ENCODE assay signal across 34 cellular contexts in the genomic region with DNA sequence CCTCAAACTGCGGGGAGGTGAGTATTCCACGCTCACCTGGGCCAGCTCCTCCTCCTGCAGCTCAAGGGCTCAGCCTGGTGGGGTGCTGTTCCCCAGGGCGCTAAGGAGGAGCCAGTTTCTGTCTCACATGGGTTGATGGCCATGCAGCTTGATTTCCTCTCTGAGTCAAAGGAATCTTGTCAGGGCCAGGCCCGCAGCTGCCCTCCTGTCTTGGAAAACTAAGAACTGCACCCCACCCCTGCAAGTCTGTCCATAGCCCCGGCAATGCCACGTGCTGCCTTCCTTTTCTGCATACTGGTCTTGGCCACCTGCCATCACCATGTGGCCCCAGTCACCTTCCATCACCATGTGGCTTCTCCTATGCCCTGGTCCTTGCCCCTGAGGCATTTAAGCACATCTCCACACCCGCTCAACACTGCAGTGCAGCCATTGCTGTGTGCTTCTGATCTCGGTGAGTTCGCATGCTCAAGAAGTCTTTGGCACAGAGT. TPM values are rescaled to one million over a fixed set of nuclear protein-coding genes. Genes with fewer than 3 reads are reported as not detected.
DNase-seq lines count a peak whose midpoint lies in the region; ATAC-seq, FAIRE-seq and TF ChIP-seq lines count a peak whose summit lies in the region.
"Had no signal": no experiment of that assay in that cellular context is flagged by ENCODE, and none has a peak within 500 bp of the region (broad histone marks: within the 10 kb centered on the region; RNA-seq: fewer than 3 reads in every experiment).

No MANE protein-coding gene starts in this region.

- no peaks in the 10 kb centered on the region for H4K20me1 ChIP-seq in HCT116 (ENCODE audit: insufficient read depth)
- no peaks in the 10 kb centered on the region for H4K20me1 ChIP-seq in K562 (replicated peaks; ENCODE audit: control insufficient read depth, insufficient read depth, low read length)
- no peaks in the 10 kb centered on the region for H4K20me1 ChIP-seq in keratinocyte (ENCODE audit: control insufficient read depth, extremely low read depth, insufficient read depth, low read length)

- H3K27ac Mint-ChIP-seq in activated naive CD8-positive, alpha-beta T cell treated with anti-CD3 and anti-CD28 coated beads, Interleukin-2, amount 50 U/mL, for 24 hours = no peak overlapping the region
- H3K27ac Mint-ChIP-seq: activated naive CD8-positive, alpha-beta T cell treated with anti-CD3 and anti-CD28 coated beads, Interleukin-2, amount 10 ng/mL, durations not matched to agents 7 days and 5 days; naive thymus-derived CD8-positive, alpha-beta T cell; stimulated activated naive B cell treated with anti-CD40 and anti-IgM and Interleukin-4, amounts not matched to agents 10 μg/mL and 1 μg/mL and 100 μg/mL, for 72 hours; T-cell; type B pancreatic cell had no signal

- CTCF ChIA-PET in HCT116 (lab: Charles Lee) (no interaction called here), K562 (lab: Yijun Ruan, JAX; ENCODE audit: low intra/inter-chr PET ratio) (no interaction called here)

- H3K27me3 ChIP-seq in HCT116 (ENCODE audit: insufficient read depth, low read length) (no peaks in the 10 kb centered on the region), K562 (ENCODE audit: control insufficient read depth in 2 of 2, insufficient read depth in 2 of 2, low read length in 2 of 2) (peaks cover 62 to 66% of the 10 kb centered on the region in 2 experiments), keratinocyte (ENCODE audit: control insufficient read depth, extremely low read depth, insufficient read depth, low read length) (no peaks in the 10 kb centered on the region)
- H3K27me3 ChIP-seq: ascending aorta, BE2C, SJCRH30 had no signal

- H3K36me3 ChIP-seq in HCT116 (ENCODE audit: control insufficient read depth in 1 of 2, insufficient read depth in 2 of 2, low read length in 2 of 2) (no peaks in the 10 kb centered on the region), K562 (ENCODE audit: control insufficient read depth, insufficient read depth, low read length) (no peaks in the 10 kb centered on the region), keratinocyte (ENCODE audit: control insufficient read depth in 2 of 2, extremely low read depth in 1 of 2, insufficient read depth in 2 of 2, low read length in 2 of 2) (no peaks in the 10 kb centered on the region)
- H3K36me3 ChIP-seq: ascending aorta, BE2C, SJCRH30 had no signal

- BruUV-seq in HCT116 (replicated peaks; lab: Mats Ljungman, UMichigan) (no TSS peak), K562 (replicated peaks; lab: Mats Ljungman, UMichigan) (no TSS peak)

- H3K9ac ChIP-seq in HCT116 (ENCODE audit: low read length) (no peak overlapping the region), K562 (ENCODE audit: insufficient read depth in 1 of 2, low read depth in 2 of 2, low read length in 2 of 2) (peak overlapping the region in 1 of 2 experiments; percentile 5; a peak in 1 of 4 replicates), keratinocyte (ENCODE audit: control insufficient read depth, extremely low read depth, insufficient read depth, low read length) (no peak overlapping the region)
- H3K9ac ChIP-seq: GM23248 had no signal

- TF ChIP-seq CTCF in GM12872 (IDR thresholded peaks at IDR 0.05; ENCODE audit: insufficient read depth, low read depth, low read length) (0 out of 3 replicates have a peak, but pooled peaks have one; percentile 12), HCT116 (IDR thresholded peaks at IDR 0.05 in 2 of 3, conservative IDR thresholded peaks at IDR 0.05 in 1 of 3; ENCODE audit: borderline replicate concordance in 1 of 3, insufficient read depth in 1 of 3, low read depth in 2 of 3, low read length in 2 of 3) (peak in 2 of 3 experiments; percentile 20 to 26; a peak in 1 of 6 replicates), K562 (IDR thresholded peaks at IDR 0.05 in 2 of 3, conservative IDR thresholded peaks at IDR 0.05 in 1 of 3; ENCODE audit: insufficient read depth in 2 of 3, low read depth in 1 of 3, low read length in 3 of 3) (peak; percentile 71 to 84 (median 78)), keratinocyte (optimal IDR thresholded peaks at IDR 0.05 in 1 of 3, IDR thresholded peaks at IDR 0.05 in 1 of 3, conservative IDR thresholded peaks at IDR 0.05 in 1 of 3; ENCODE audit: extremely low read depth in 1 of 3, insufficient read depth in 2 of 3, low read length in 3 of 3) (peak; percentile 45 to 63 (median 51))

- RAD21 ChIA-PET in HCT116 (lab: Charles Lee; ENCODE audit: low non-redundant PET in 1 of 2, low total read pairs in 2 of 2, uncharacterized antibody in 2 of 2, unreplicated experiment in 2 of 2) = no interaction called here

- H3K9me2 ChIP-seq in HCT116 (ENCODE audit: insufficient read depth) = no peaks in the 10 kb centered on the region

- TF ChIP-seq POLR2A in HCT116 (IDR thresholded peaks at IDR 0.05; ENCODE audit: borderline replicate concordance, extremely low read depth, insufficient read depth, insufficient read length) (no peak), K562 (conservative IDR thresholded peaks at IDR 0.05) (no peak)

- H3K27ac ChIP-seq in HCT116 (ENCODE audit: low read depth, low read length) = no peak overlapping the region
- no peak overlapping the region for H3K27ac ChIP-seq in K562 (ENCODE audit: extremely low read depth, low read depth, low read length)
- no peak overlapping the region for H3K27ac ChIP-seq in keratinocyte (ENCODE audit: control insufficient read depth, insufficient read depth, low read length)
- H3K27ac ChIP-seq: ascending aorta, coronary artery, GM23248, HL-60, psoas muscle, SJCRH30 had no signal

- FAIRE-seq in K562 (lab: Jason Lieb, UNC) (no peak), keratinocyte (lab: Jason Lieb, UNC) (no peak)

- H3K79me2 ChIP-seq in HCT116 (ENCODE audit: insufficient read depth, low read length) = no peaks in the 10 kb centered on the region
- H3K79me2 ChIP-seq in K562 (ENCODE audit: control insufficient read depth, insufficient read depth, low read length) = no peaks in the 10 kb centered on the region
- H3K79me2 ChIP-seq in keratinocyte (ENCODE audit: control insufficient read depth, insufficient read depth, low read length) = no peaks in the 10 kb centered on the region

- no peaks in the 10 kb centered on the region for H3K9me1 ChIP-seq in K562 (ENCODE audit: control insufficient read depth, insufficient read depth, low read length)
- no peaks in the 10 kb centered on the region for H3K9me1 ChIP-seq in keratinocyte (ENCODE audit: control insufficient read depth, extremely low read depth, insufficient read depth, low read length)

- H3K4me1 ChIP-seq in HCT116 (ENCODE audit: control insufficient read depth in 1 of 2, insufficient read depth in 2 of 2, low read length in 2 of 2) = peaks cover 10 to 12% of the 10 kb centered on the region in 2 experiments
- no peaks in the 10 kb centered on the region; a peak in 1 of 5 replicates for H3K4me1 ChIP-seq in K562 (replicated peaks in 1 of 2; ENCODE audit: control insufficient read depth in 2 of 2, insufficient read depth in 2 of 2, low read length in 2 of 2)
- H3K4me1 ChIP-seq in keratinocyte (ENCODE audit: control insufficient read depth, extremely low read depth, insufficient read depth, low read length) = peaks cover 8% of the 10 kb centered on the region
- H3K4me1 ChIP-seq: ascending aorta, psoas muscle, SJCRH30 had no signal

- H3K9me3 ChIP-seq in HCT116 (ENCODE audit: control insufficient read depth in 1 of 2, insufficient read depth in 1 of 2, low read depth in 1 of 2, low read length in 2 of 2) (no peaks in the 10 kb centered on the region), K562 (replicated peaks; ENCODE audit: control insufficient read depth, insufficient read depth, low read depth, low read length) (no peaks in the 10 kb centered on the region), keratinocyte (ENCODE audit: control insufficient read depth, low read depth, low read length) (no peaks in the 10 kb centered on the region)
- H3K9me3 ChIP-seq: ascending aorta, BE2C, psoas muscle had no signal

- no peak for TF ChIP-seq RAD21 in HCT116 (IDR thresholded peaks at IDR 0.05; ENCODE audit: low read depth)
- peak in 1 of 2 experiments; percentile 62; a peak in 2 of 4 replicates for TF ChIP-seq RAD21 in K562 (CRISPR knock-in tag; conservative IDR thresholded peaks at IDR 0.05 in 1 of 2, IDR thresholded peaks at IDR 0.05 in 1 of 2)

- H3K4me1 Mint-ChIP-seq in activated naive CD8-positive, alpha-beta T cell treated with anti-CD3 and anti-CD28 coated beads, Interleukin-2, amount 50 U/mL, for 24 hours = no peaks in the 10 kb centered on the region
- H3K4me1 Mint-ChIP-seq: activated naive CD8-positive, alpha-beta T cell treated with anti-CD3 and anti-CD28 coated beads, Interleukin-2, amount 10 ng/mL, durations not matched to agents 7 days and 5 days; stimulated activated naive B cell treated with anti-CD40 and anti-IgM and Interleukin-4, amounts not matched to agents 10 μg/mL and 1 μg/mL and 100 μg/mL, for 72 hours; T-cell had no signal

- no peak overlapping the region for H3K4me3 ChIP-seq in HCT116 (replicated peaks in 1 of 2; ENCODE audit: low read depth in 1 of 2, low read length in 2 of 2)
- no peak overlapping the region for H3K4me3 ChIP-seq in K562
- H3K4me3 ChIP-seq in keratinocyte (ENCODE audit: control insufficient read depth in 2 of 3, extremely low read depth in 1 of 3, insufficient read depth in 2 of 3, low read depth in 1 of 3, low read length in 3 of 3) = no peak overlapping the region
- H3K4me3 ChIP-seq: ascending aorta, coronary artery, GM23248, psoas muscle, SJCRH30 had no signal

- peaks cover 1% of the 10 kb centered on the region for H3K27me3 Mint-ChIP-seq in activated naive CD8-positive, alpha-beta T cell treated with anti-CD3 and anti-CD28 coated beads, Interleukin-2, amount 50 U/mL, for 24 hours
- H3K27me3 Mint-ChIP-seq: type B pancreatic cell had no signal

- POLR2A ChIA-PET in HCT116 (lab: Charles Lee) (no interaction called here), K562 (lab: Yijun Ruan, JAX) (interaction anchor here (0.6 to 4.3 kb wide), 9 partner anchors 7 to 415 kb away, joined by 3 to 39 read pairs (median 3); partner anchors contain the start of gene ESS2)

- no peaks in the 10 kb centered on the region for H3K9me3 Mint-ChIP-seq in activated naive CD8-positive, alpha-beta T cell treated with anti-CD3 and anti-CD28 coated beads, Interleukin-2, amount 50 U/mL, for 24 hours
- H3K9me3 Mint-ChIP-seq: naive thymus-derived CD8-positive, alpha-beta T cell; type B pancreatic cell had no signal

- DNase-seq in HCT116 (ENCODE audit: low read depth, low spot score) (no peak), K562 (ENCODE audit: extremely low read depth in 1 of 4, low spot score in 3 of 4) (peak; percentile 52 to 78 (median 58)), keratinocyte (ENCODE audit: low read depth, low spot score) (no peak)
- DNase-seq in activated naive CD8-positive, alpha-beta T cell treated with anti-CD3 and anti-CD28 coated beads, Interleukin-2, amount 50 U/mL, for 24 hours = no peak
- DNase-seq: activated CD4-positive, alpha-beta T cell treated with anti-CD3 and anti-CD28 coated beads, Interleukin-2, amount 50 U/mL, for 4 hours; activated CD4-positive, CD25-positive, alpha-beta regulatory T cell; activated gamma-delta T cell treated with Interleukin-2 at 50 U/mL for 16 hours; activated naive CD8-positive, alpha-beta T cell treated with anti-CD3 and anti-CD28 coated beads, Interleukin-2, amount 10 ng/mL, durations not matched to agents 7 days and 5 days; activated T-cell treated with anti-CD3 and anti-CD28 coated beads, Interleukin-2, amount 50 U/mL, for 48 hours; BE2C; caudate nucleus; effector CD8-positive, alpha-beta T cell; GDM1; glutamatergic neuron; GM23248; naive thymus-derived CD8-positive, alpha-beta T cell; NCI-H1417 treated with DMSO at 0.1 percent for 48 hours; NCI-H2029 treated with DMSO at 0.1 percent for 48 hours; NCI-H2227 treated with DMSO at 0.1 percent for 48 hours; NCI-H526 treated with DMSO at 0.1 percent for 48 hours; occipital lobe; psoas muscle; SJCRH30; stimulated activated naive B cell treated with anti-CD40 and anti-IgM and Interleukin-4, amounts not matched to agents 10 μg/mL and 1 μg/mL and 100 μg/mL, for 72 hours; T-cell had no signal

- H3K4me2 ChIP-seq in HCT116 (ENCODE audit: low read length) = no peak overlapping the region
- no peak overlapping the region for H3K4me2 ChIP-seq in K562 (ENCODE audit: insufficient read depth, low read length)
- H3K4me2 ChIP-seq in keratinocyte (ENCODE audit: control insufficient read depth, extremely low read depth, insufficient read depth, low read depth, low read length) = no peak overlapping the region

- no peak overlapping the region for H3K4me3 Mint-ChIP-seq in activated naive CD8-positive, alpha-beta T cell treated with anti-CD3 and anti-CD28 coated beads, Interleukin-2, amount 50 U/mL, for 24 hours
- H3K4me3 Mint-ChIP-seq: activated naive CD8-positive, alpha-beta T cell treated with anti-CD3 and anti-CD28 coated beads, Interleukin-2, amount 10 ng/mL, durations not matched to agents 7 days and 5 days; naive thymus-derived CD8-positive, alpha-beta T cell; stimulated activated naive B cell treated with anti-CD40 and anti-IgM and Interleukin-4, amounts not matched to agents 10 μg/mL and 1 μg/mL and 100 μg/mL, for 72 hours; T-cell; type B pancreatic cell had no signal

- ATAC-seq in HCT116 = peak; percentile 65
- ATAC-seq in K562 = peak; percentile 88
- ATAC-seq in activated naive CD8-positive, alpha-beta T cell treated with anti-CD3 and anti-CD28 coated beads, Interleukin-2, amount 50 U/mL, for 24 hours = no peak
- no peak for ATAC-seq in GM19467 (IDR thresholded peaks at IDR 0.05; ENCODE audit: unreplicated experiment)
- ATAC-seq in HG02623 (IDR thresholded peaks at IDR 0.05; ENCODE audit: unreplicated experiment) = no peak
- no peak for ATAC-seq in HG02885 (IDR thresholded peaks at IDR 0.05; ENCODE audit: poor library complexity, unreplicated experiment)
- ATAC-seq: naive thymus-derived CD8-positive, alpha-beta T cell; Panc1; psoas muscle; stimulated activated naive B cell treated with anti-CD40 and anti-IgM and Interleukin-4, amounts not matched to agents 10 μg/mL and 1 μg/mL and 100 μg/mL, for 72 hours; T-cell had no signal

- in situ Hi-C loops in K562 (cut with MboI) = loop anchor here (25.0 kb wide), 1 partner anchor 1578 kb away; no protein-coding TSS in a partner anchor

- intact Hi-C loops in HCT116 (cut with micrococcal nuclease) = no loop called here
- intact Hi-C loops in K562 (cut with micrococcal nuclease) = no loop called here

- dilution Hi-C loops in keratinocyte (cut with MboI; ENCODE audit: extremely low pct_ligation_motif_present, low sequenced_read_pairs) = no loop called here

- no peak for TF ChIP-seq EP300 in K562 (IDR thresholded peaks at IDR 0.05; ENCODE audit: low read length)

- WGBS in K562 (ENCODE audit: insufficient coverage, low coverage, missing lambda C conversion rate) = 5% methylated on average over 9 of the region's 9 CpGs

- no peaks in the 10 kb centered on the region for H3K36me3 Mint-ChIP-seq in activated naive CD8-positive, alpha-beta T cell treated with anti-CD3 and anti-CD28 coated beads, Interleukin-2, amount 50 U/mL, for 24 hours (ENCODE audit: low read depth)
- H3K36me3 Mint-ChIP-seq: activated naive CD8-positive, alpha-beta T cell treated with anti-CD3 and anti-CD28 coated beads, Interleukin-2, amount 10 ng/mL, durations not matched to agents 7 days and 5 days; naive thymus-derived CD8-positive, alpha-beta T cell; stimulated activated naive B cell treated with anti-CD40 and anti-IgM and Interleukin-4, amounts not matched to agents 10 μg/mL and 1 μg/mL and 100 μg/mL, for 72 hours; T-cell; type B pancreatic cell had no signal

- H2AFZ ChIP-seq in HCT116 (ENCODE audit: low read depth, low read length, poor library complexity, severe bottlenecking) = no peak overlapping the region
- H2AFZ ChIP-seq in K562 (ENCODE audit: low read depth, low read length) = peak overlapping the region; percentile 35
- no peak overlapping the region for H2AFZ ChIP-seq in keratinocyte (ENCODE audit: control insufficient read depth, low read length)
- H2AFZ ChIP-seq: GM23248 had no signal

RNA-seq across cellular contexts. Expression of gene CLDN5, which starts 35.2 kb away (rescaled TPM):
- total RNA-seq in HCT116 (2021; ENCODE audit: unreplicated experiment) = 0.32 TPM
- 0.08 and 0.09 TPM in 2 replicates for polyA plus RNA-seq in HCT116 (2012)
- total RNA-seq in K562 (2011; cell fraction: chromatin; rRNA removed; ENCODE audit: low replicate concordance) = not detected in 2 replicates
- total RNA-seq in K562 (2011; cell fraction: nucleolus; rRNA removed) = not detected in 2 replicates
- not detected in 2 replicates for total RNA-seq in K562 (2011; cell fraction: nucleoplasm; rRNA removed)
- total RNA-seq in K562 (2014; rRNA removed) = not detected in 2 replicates
- total RNA-seq in K562 (2014; rRNA removed; fragmentation: Illumina TruSeq; extraction: Trizol) = not detected in 2 replicates
- total RNA-seq in K562 (2015; rRNA removed; fragmentation: Illumina TruSeq; extraction: Trizol) = not detected in 2 replicates
- total RNA-seq in K562 (2021) = 0.16 and 0.20 TPM in 2 replicates
- polyA plus RNA-seq in K562 (2011; rRNA removed) = not detected in 2 replicates
- not detected in 2 replicates for polyA plus RNA-seq in K562 (2011; cell fraction: cytosol; rRNA removed)
- polyA plus RNA-seq in K562 (2011; cell fraction: nucleus; rRNA removed) = not detected in 2 replicates
- 0.08 and 0.18 TPM in 2 replicates for polyA plus RNA-seq in K562 (2012)
- polyA plus RNA-seq in K562 (2014; fragmentation: Illumina TruSeq; extraction: Trizol) = not detected in 2 replicates
- polyA plus RNA-seq in K562 (2014; fragmentation: Nextera tagmentation; extraction: Ambion mirVana) = not detected
- not detected in 2 replicates for polyA plus RNA-seq in K562 (2014; rRNA removed)
- not detected in 2 replicates for polyA minus RNA-seq in K562 (2011; rRNA and poly(A)+ RNA removed)
- polyA minus RNA-seq in K562 (2011; cell fraction: cytosol; rRNA and poly(A)+ RNA removed) = not detected in 2 replicates
- not detected in 2 replicates for polyA minus RNA-seq in K562 (2011; cell fraction: nucleus; rRNA and poly(A)+ RNA removed)
- not detected in 3 replicates for polyA plus RNA-seq in keratinocyte
- not detected for polyA plus RNA-seq in keratinocyte (2011; ENCODE audit: low read depth)
- polyA plus RNA-seq in keratinocyte (2011; cell fraction: cytosol; rRNA removed) = not detected in 2 replicates
- not detected in 2 replicates for polyA plus RNA-seq in keratinocyte (2011; cell fraction: nucleus; rRNA removed)
- polyA plus RNA-seq in keratinocyte (2012; ENCODE audit: low replicate concordance) = not detected in 2 replicates
- polyA minus RNA-seq in keratinocyte = not detected in 3 replicates
- polyA minus RNA-seq in keratinocyte (2011; cell fraction: cytosol; rRNA and poly(A)+ RNA removed) = not detected
- polyA minus RNA-seq in keratinocyte (2011; cell fraction: nucleus; rRNA and poly(A)+ RNA removed) = not detected in 2 replicates
- total RNA-seq: activated naive CD8-positive, alpha-beta T cell treated with anti-CD3 and anti-CD28 coated beads, Interleukin-2, amount 10 ng/mL, durations not matched to agents 7 days and 5 days; GM23248; naive thymus-derived CD8-positive, alpha-beta T cell had no signal
- polyA plus RNA-seq: GM23248 had no signal

Comparison
In these comparisons a context has a peak if more than half of its experiments do, and no peak if none do; other contexts are left out.
1. CTCF ChIP-seq: peak in every context shown above with its lines; median percentile 78 in K562; 51 in keratinocyte; 23 in HCT116; 12 in GM12872.
2. ATAC-seq: peak in HCT116 (single experiment) and K562 (single experiment); none in activated naive CD8-positive, alpha-beta T cell treated with anti-CD3 and anti-CD28 coated beads, Interleukin-2, amount 50 U/mL, for 24 hours (single experiment), GM19467 (single experiment), HG02623 (single experiment) and HG02885 (single experiment).
3. DNase-seq: peak in K562 (4 of 4); none in HCT116 (single experiment), keratinocyte (single experiment) and activated naive CD8-positive, alpha-beta T cell treated with anti-CD3 and anti-CD28 coated beads, Interleukin-2, amount 50 U/mL, for 24 hours (single experiment).